In genomic region chr10:83983578-83984255, GRCh38 we compare ENCODE assay signal across 1 cellular context.
TF ChIP-seq lines count a peak whose summit lies in the region.

No MANE protein-coding gene starts in this region.

TF ChIP-seq in HEK293, 187 proteins besides CTCF, POLR2A, EP300 and RAD21 (continued from another document):
- TF ChIP-seq PRDM10 (tag by site-specific recombination; IDR thresholded peaks at IDR 0.05) (peak; percentile 73), ZFP37 (tag by site-specific recombination; IDR thresholded peaks at IDR 0.05) (0 out of 2 replicates have a peak, but pooled peaks have one; percentile 38), SETDB1 (IDR thresholded peaks at IDR 0.05; ENCODE audit: insufficient read length, low read length) (peak; percentile 39), ZNF24 (tag by site-specific recombination; IDR thresholded peaks at IDR 0.05) (peak; percentile 57; the same call in 1 of the 2 replicates), ZSCAN18 (tag by site-specific recombination; IDR thresholded peaks at IDR 0.05) (no peak), INSM2 (tag by site-specific recombination; IDR thresholded peaks at IDR 0.05) (peak; percentile 77), ZFP69B (tag by site-specific recombination; IDR thresholded peaks at IDR 0.05) (no peak), HIC1 (tag by site-specific recombination; IDR thresholded peaks at IDR 0.05) (peak; percentile 72; the same call in 1 of the 2 replicates), ZNF366 (tag by site-specific recombination; conservative IDR thresholded peaks at IDR 0.05) (peak; percentile 90), KLF10 (tag by site-specific recombination; IDR thresholded peaks at IDR 0.05) (no peak), MEIS1 (CRISPR knock-in tag; IDR thresholded peaks at IDR 0.05; ENCODE audit: borderline replicate concordance) (peak; percentile 50; the same call in 1 of the 2 replicates), ZNF174 (tag by site-specific recombination; IDR thresholded peaks at IDR 0.05) (no peak), PATZ1 (tag by site-specific recombination; IDR thresholded peaks at IDR 0.05) (peak; percentile 56; the same call in 1 of the 2 replicates), ZNF169 (tag by site-specific recombination; IDR thresholded peaks at IDR 0.05) (no peak), OVOL3 (tag by site-specific recombination; IDR thresholded peaks at IDR 0.05) (no peak), ZNF623 (tag by site-specific recombination; IDR thresholded peaks at IDR 0.05) (no peak), TRIM28 (IDR thresholded peaks at IDR 0.05; ENCODE audit: borderline replicate concordance, low read length) (peak; percentile 96), GLIS2 (tag by site-specific recombination; IDR thresholded peaks at IDR 0.05) (peak; percentile 61; the same call in 1 of the 2 replicates), ZBTB8A (tag by site-specific recombination; IDR thresholded peaks at IDR 0.05) (peak; percentile 33; the same call in 1 of the 2 replicates), ZNF202 (tag by site-specific recombination; IDR thresholded peaks at IDR 0.05; ENCODE audit: borderline replicate concordance) (no peak), MYNN (tag by site-specific recombination; IDR thresholded peaks at IDR 0.05; ENCODE audit: borderline replicate concordance) (no peak)
